In the genomic region with DNA sequence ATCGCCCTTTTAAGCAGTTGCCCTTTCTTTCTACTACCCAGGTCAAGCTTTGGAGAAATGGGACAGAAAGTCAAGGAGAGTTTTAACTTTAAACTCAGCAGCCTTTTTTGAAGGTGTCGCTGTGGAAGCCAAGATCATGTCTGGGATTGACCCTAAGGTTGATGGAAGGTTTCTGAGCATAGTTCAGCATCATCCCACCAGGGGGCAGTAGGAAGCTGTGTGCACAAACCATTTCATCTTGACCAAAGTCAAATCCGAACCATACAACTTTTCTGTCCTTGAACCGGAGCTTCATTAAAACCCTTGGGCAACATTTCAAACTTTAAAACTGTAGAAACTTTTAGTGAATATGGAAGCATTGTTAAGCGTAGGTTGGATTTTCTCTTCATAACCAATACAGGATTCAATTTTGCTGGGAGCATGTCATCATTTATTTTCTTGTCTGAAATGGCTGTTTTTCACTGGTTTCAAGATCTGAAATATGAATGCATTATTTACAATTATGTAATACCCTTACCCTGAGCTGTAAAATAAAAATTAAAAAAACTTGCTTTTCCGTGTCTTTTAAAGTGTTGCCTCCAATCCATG, we compare ENCODE assay signal across 8 cellular contexts.
DNase-seq lines count a peak whose midpoint lies in the region; ATAC-seq and TF ChIP-seq lines count a peak whose summit lies in the region.

No MANE protein-coding gene starts in this region.

- CTCF ChIA-PET in AG04449 (lab: Yijun Ruan, JAX) = interaction anchor here (0.6 to 6.9 kb wide), 60 partner anchors 9 to 568 kb away, joined by 3 to 153 read pairs (median 5); no protein-coding TSS in a partner anchor

- no peak overlapping the region for H3K27ac Mint-ChIP-seq in endodermal cell

- H3K4me1 ChIP-seq in Peyer's patch = no peaks in the 10 kb centered on the region
- no peaks in the 10 kb centered on the region for H3K4me1 ChIP-seq in endodermal cell (ENCODE audit: control insufficient read depth, insufficient read depth, low read length)

- no peak for TF ChIP-seq POLR2A in Peyer's patch (IDR thresholded peaks at IDR 0.05)

- H3K27me3 ChIP-seq in Peyer's patch (no peaks in the 10 kb centered on the region), endodermal cell (ENCODE audit: control insufficient read depth, insufficient read depth, low read length, poor library complexity, severe bottlenecking) (no peaks in the 10 kb centered on the region)

- H3K36me3 Mint-ChIP-seq in endodermal cell (ENCODE audit: low read depth) = no peaks in the 10 kb centered on the region

- no peak overlapping the region for H3K9ac ChIP-seq in endodermal cell (ENCODE audit: extremely low read depth, low read length, poor library complexity, severe bottlenecking)

- WGBS in endodermal cell (ENCODE audit: insufficient coverage in 1 of 2, insufficient read length in 1 of 2), 2 experiments = 77 to 83% methylated on average over 1 to 6 of the region's 6 CpGs

- DNase-seq in AG04449 (ENCODE audit: low read depth, low spot score) = peak; percentile 7
- DNase-seq in GM12864 (ENCODE audit: low read depth) = peak; percentile 15
- peak in 2 of 3 donors; percentile 48 to 74 for DNase-seq in Peyer's patch
- peak; percentile 92 for DNase-seq in endodermal cell
- DNase-seq in medulla oblongata (ENCODE audit: extremely low spot score) = peak; percentile 77
- peak; percentile 59 for DNase-seq in ureter (ENCODE audit: low spot score)
- no peak for DNase-seq in NCI-H446 treated with DMSO at 0.1 percent for 48 hours (lab: John Stamatoyannopoulos, UW)

- H3K4me1 Mint-ChIP-seq in endodermal cell = no peaks in the 10 kb centered on the region

- ATAC-seq in HG03175 (IDR thresholded peaks at IDR 0.05; ENCODE audit: unreplicated experiment) = peak; percentile 67

- POLR2A ChIA-PET in AG04449 (lab: Yijun Ruan, JAX) = no interaction called here

- no peak overlapping the region for H3K4me3 Mint-ChIP-seq in endodermal cell

- no peaks in the 10 kb centered on the region for H3K27me3 Mint-ChIP-seq in endodermal cell (ENCODE audit: insufficient read depth)

- TF ChIP-seq CTCF in AG04449 (IDR thresholded peaks at IDR 0.05; ENCODE audit: insufficient read depth, low read length, missing control alignments) = peak; percentile 86
- peak; percentile 88 for TF ChIP-seq CTCF in GM12864 (IDR thresholded peaks at IDR 0.05; ENCODE audit: low read depth, low read length, missing control alignments)
- peak in 5 of 6 experiments; percentile 29 to 81 (median 73) for TF ChIP-seq CTCF in Peyer's patch (IDR thresholded peaks at IDR 0.05)
- TF ChIP-seq CTCF in endodermal cell (conservative IDR thresholded peaks at IDR 0.05) = peak; percentile 93

- H3K9me3 ChIP-seq in Peyer's patch (no peaks in the 10 kb centered on the region), endodermal cell (ENCODE audit: control insufficient read depth, low read length) (no peaks in the 10 kb centered on the region)

- no peak overlapping the region for H3K27ac ChIP-seq in Peyer's patch
- no peak overlapping the region for H3K27ac ChIP-seq in endodermal cell (ENCODE audit: low read depth, low read length)

- H3K36me3 ChIP-seq in Peyer's patch (no peaks in the 10 kb centered on the region), endodermal cell (ENCODE audit: control insufficient read depth, insufficient read depth, low read length) (no peaks in the 10 kb centered on the region)

- no peaks in the 10 kb centered on the region for H3K9me3 Mint-ChIP-seq in endodermal cell

- H3K4me3 ChIP-seq in AG04449 (ENCODE audit: low read depth, low read length) (no peak overlapping the region), GM12864 (ENCODE audit: low read depth, low read length) (no peak overlapping the region), Peyer's patch (no peak overlapping the region), endodermal cell (ENCODE audit: low read length) (no peak overlapping the region)
